Comparison of ENCODE assay signal across 8 cellular contexts in genomic region chrX:318068-318738, GRCh38. TPM values are rescaled to one million over a fixed set of nuclear protein-coding genes. Genes with fewer than 3 reads are reported as not detected.
DNase-seq lines count a peak whose midpoint lies in the region; ATAC-seq and TF ChIP-seq lines count a peak whose summit lies in the region.

No MANE protein-coding gene starts in this region.

- no peaks in the 10 kb centered on the region for H3K9me3 ChIP-seq in OCI-LY3 (ENCODE audit: insufficient read depth, low read length)

- H4K20me1 ChIP-seq in OCI-LY3 (ENCODE audit: insufficient read depth, low read length), result peaks cover 12% of the 10 kb centered on the region

- H3K36me3 Mint-ChIP-seq in activated naive CD8-positive, alpha-beta T cell treated with anti-CD3 and anti-CD28 coated beads for 36 hours, result peaks cover 14% of the 10 kb centered on the region

- TF ChIP-seq CTCF in HFF-Myc (IDR thresholded peaks at IDR 0.05; ENCODE audit: low read depth, low read length, missing control alignments) (no peak), OCI-LY3 (IDR thresholded peaks at IDR 0.05; ENCODE audit: low read depth, low read length) (no peak)

- H3K27ac Mint-ChIP-seq in activated naive CD8-positive, alpha-beta T cell treated with anti-CD3 and anti-CD28 coated beads for 36 hours, result peak overlapping the region; percentile 97

- intact Hi-C loops in left cardiac atrium (cut with DNase I), result no loop called here

- peaks cover 20% of the 10 kb centered on the region for H3K4me1 ChIP-seq in OCI-LY3 (ENCODE audit: low read length)

- no peaks in the 10 kb centered on the region for H3K27me3 ChIP-seq in OCI-LY3 (ENCODE audit: low read depth, low read length)

- H3K27me3 Mint-ChIP-seq in activated naive CD8-positive, alpha-beta T cell treated with anti-CD3 and anti-CD28 coated beads for 36 hours, result peaks cover 4% of the 10 kb centered on the region

- peak; percentile 97 for DNase-seq in GM04504 (ENCODE audit: low read depth)
- DNase-seq in HFF-Myc (ENCODE audit: extremely low read depth, low read depth), result peak; percentile 92
- DNase-seq in activated naive CD8-positive, alpha-beta T cell treated with anti-CD3 and anti-CD28 coated beads for 36 hours, result peak; percentile 97
- DNase-seq in left cardiac atrium, result peak; percentile 99
- peak; percentile 90 for DNase-seq in retina
- no peak for DNase-seq in DMS53 (lab: John Stamatoyannopoulos, UW)
- no peak for DNase-seq in NCI-H2171 (lab: John Stamatoyannopoulos, UW)

- H2AFZ ChIP-seq in OCI-LY3 (ENCODE audit: low read depth, low read length), result no peak overlapping the region

- H3K27ac ChIP-seq in OCI-LY3 (ENCODE audit: low read length), result peak overlapping the region; percentile 88

- H3K36me3 ChIP-seq in OCI-LY3 (replicated peaks; ENCODE audit: low read depth, low read length), result peaks cover 28% of the 10 kb centered on the region

- H3K4me1 Mint-ChIP-seq in activated naive CD8-positive, alpha-beta T cell treated with anti-CD3 and anti-CD28 coated beads for 36 hours, result peaks cover 14% of the 10 kb centered on the region

- peak; percentile 80 to 83 for ATAC-seq in left cardiac atrium

- H3K4me3 Mint-ChIP-seq in activated naive CD8-positive, alpha-beta T cell treated with anti-CD3 and anti-CD28 coated beads for 36 hours, result peak overlapping the region; percentile 87

- H3K9me3 Mint-ChIP-seq in activated naive CD8-positive, alpha-beta T cell treated with anti-CD3 and anti-CD28 coated beads for 36 hours, result no peaks in the 10 kb centered on the region

- peaks cover 30% of the 10 kb centered on the region for H3K79me2 ChIP-seq in OCI-LY3 (ENCODE audit: low read length)

- peak overlapping the region; percentile 63 for H3K4me3 ChIP-seq in HFF-Myc (replicated peaks; ENCODE audit: low read depth, low read length)
- H3K4me3 ChIP-seq in OCI-LY3 (ENCODE audit: low read length), result peak overlapping the region; percentile 93

- H3K9ac ChIP-seq in OCI-LY3 (ENCODE audit: low read length), result peak overlapping the region; percentile 97

- H3K4me2 ChIP-seq in OCI-LY3 (ENCODE audit: low read length), result peak overlapping the region; percentile 64

RNA-seq across cellular contexts. Expression of gene GTPBP6, which starts 0.4 kb away (rescaled TPM):
- 10 to 100 TPM; 70.5 to 71.7 TPM for total RNA-seq in activated naive CD8-positive, alpha-beta T cell treated with anti-CD3 and anti-CD28 coated beads for 36 hours
- 10 to 100 TPM; 48.0 to 55.6 TPM for total RNA-seq in left cardiac atrium

RNA-seq across cellular contexts. Expression of gene PLCXD1, which starts 37.0 kb away (rescaled TPM):
- total RNA-seq in activated naive CD8-positive, alpha-beta T cell treated with anti-CD3 and anti-CD28 coated beads for 36 hours, result 10 to 100 TPM; 43.1 to 43.8 TPM
- 10 to 100 TPM in 1 of 2 donors, 1 to 10 TPM in 1; 2.9 to 13.7 TPM for total RNA-seq in left cardiac atrium

Comparison
In these comparisons a context has a peak if more than half of its experiments do, and no peak if none do; other contexts are left out.
1. DNase-seq: peak in GM04504 (single experiment), HFF-Myc (single experiment), activated naive CD8-positive, alpha-beta T cell treated with anti-CD3 and anti-CD28 coated beads for 36 hours (single experiment), left cardiac atrium (single experiment) and retina (single experiment); none in DMS53 (single experiment) and NCI-H2171 (single experiment).